29 cellular contexts compared by ENCODE assay signal in the genomic region with DNA sequence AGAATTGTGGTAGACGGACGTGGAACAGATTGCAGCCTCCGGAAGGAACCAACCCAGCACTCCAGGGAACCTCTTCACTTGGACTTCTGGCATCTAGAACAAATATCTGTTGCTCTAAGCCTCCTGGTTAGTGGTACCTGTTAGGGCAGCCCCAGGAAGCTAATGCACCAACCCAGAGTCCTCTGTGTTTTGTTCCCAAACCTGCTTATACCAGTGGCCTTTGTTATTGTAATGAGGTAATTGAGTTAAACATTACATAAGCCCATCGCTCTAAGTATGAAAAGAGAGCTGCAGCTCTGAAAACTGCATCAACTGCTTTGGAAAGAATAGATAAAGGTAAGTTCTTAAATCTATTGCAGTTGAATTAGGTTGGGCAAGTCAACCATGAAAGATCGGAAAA.
"Had no signal": no experiment of that assay in that cellular context is flagged by ENCODE, and none has a peak within 500 bp of the region (broad histone marks: within the 10 kb centered on the region; RNA-seq: fewer than 3 reads in every experiment).

No MANE protein-coding gene starts in this region.

- H3K9me3 ChIP-seq: ascending aorta, breast epithelium, MG63, Peyer's patch, SK-N-SH had no signal

- H3K4me3 ChIP-seq: ascending aorta, breast epithelium, MG63, Peyer's patch, SJSA1 had no signal

- H3K27ac ChIP-seq: ascending aorta, breast epithelium, Peyer's patch, SJSA1 had no signal

- H3K4me1 ChIP-seq: ascending aorta, breast epithelium, Peyer's patch, SJSA1 had no signal

- H3K36me3 ChIP-seq: ascending aorta, breast epithelium, MG63, Peyer's patch, SJSA1 had no signal

- ATAC-seq: activated CD8-positive, alpha-beta T cell treated with anti-CD3 and anti-CD28 coated beads for 36 hours; PC-3 had no signal

- DNase-seq: activated CD4-positive, alpha-beta T cell treated with anti-CD3 and anti-CD28 coated beads, Interleukin-2, amount 10 ng/mL, durations not matched to agents 24 days and 14 days; activated CD4-positive, alpha-beta T cell treated with anti-CD3 and anti-CD28 coated beads, Interleukin-2, amount 50 U/mL, for 4 hours; activated CD8-positive, alpha-beta T cell treated with anti-CD3 and anti-CD28 coated beads for 36 hours; activated gamma-delta T cell; activated naive CD4-positive, alpha-beta T cell treated with Interleukin-2 at 50 U/mL for 16 hours; activated naive CD8-positive, alpha-beta T cell treated with anti-CD3 and anti-CD28 coated beads, Interleukin-2, amount 10 ng/mL, durations not matched to agents 7 days and 5 days; activated T-cell treated with anti-CD3 and anti-CD28 coated beads, Interleukin-2, amount 50 U/mL, for 24 hours; amygdala; Karpas-422; KBM-7; MG63; NCI-H1048; NCI-H1105 treated with DMSO at 0.1 percent for 48 hours; NCI-H1436; NCI-H1694; NCI-H1930; NCI-H2081 treated with DMSO at 0.1 percent for 48 hours; NCI-H2171 treated with DMSO at 0.1 percent for 48 hours; NCI-H2227 treated with DMSO at 0.1 percent for 48 hours; NCI-H446; NCI-H526 treated with DMSO at 0.1 percent for 48 hours; PC-3; Peyer's patch; RPMI8226; SHP77 treated with DMSO at 0.1 percent for 48 hours; SK-N-SH had no signal

- H3K27me3 ChIP-seq: ascending aorta, MG63, Peyer's patch, SJSA1 had no signal

- H3K4me2 ChIP-seq: SK-N-SH had no signal
